26 cellular contexts compared by ENCODE assay signal in genomic region chr1:29986986-29987385, GRCh38.
DNase-seq lines count a peak whose midpoint lies in the region; ATAC-seq and TF ChIP-seq lines count a peak whose summit lies in the region.
"Had no signal": no experiment of that assay in that cellular context is flagged by ENCODE, and none has a peak within 500 bp of the region (broad histone marks: within the 10 kb centered on the region; RNA-seq: fewer than 3 reads in every experiment).

No MANE protein-coding gene starts in this region.

- H3K4me1 ChIP-seq in left ventricle myocardium inferior = no peaks in the 10 kb centered on the region
- H3K4me1 ChIP-seq in esophagus muscularis mucosa = no peaks in the 10 kb centered on the region
- H3K4me1 ChIP-seq in lower lobe of right lung = peaks cover 7% of the 10 kb centered on the region
- no peaks in the 10 kb centered on the region for H3K4me1 ChIP-seq in vagina
- H3K4me1 ChIP-seq: foreskin keratinocyte, parathyroid adenoma, SJSA1 had no signal

- H3K36me3 ChIP-seq in left ventricle myocardium inferior (no peaks in the 10 kb centered on the region), esophagus muscularis mucosa (no peaks in the 10 kb centered on the region), lower lobe of right lung (no peaks in the 10 kb centered on the region), vagina (no peaks in the 10 kb centered on the region)
- H3K36me3 ChIP-seq: heart right ventricle, SJSA1 had no signal

- TF ChIP-seq POLR2A in esophagus muscularis mucosa (IDR thresholded peaks at IDR 0.05; ENCODE audit: low read depth) (no peak), vagina (IDR thresholded peaks at IDR 0.05) (no peak)

- WGBS in esophagus muscularis mucosa = 25% methylated on average over 2 of the region's 2 CpGs

- H3K27ac ChIP-seq in left ventricle myocardium inferior (replicated peaks) = no peak overlapping the region
- H3K27ac ChIP-seq in esophagus muscularis mucosa (replicated peaks in 1 of 4) = no peak overlapping the region
- no peak overlapping the region for H3K27ac ChIP-seq in lower lobe of right lung
- H3K27ac ChIP-seq in vagina = no peak overlapping the region
- H3K27ac ChIP-seq: foreskin keratinocyte, heart right ventricle, parathyroid adenoma, SJSA1 had no signal

- DNase-seq in Right ventricle myocardium superior (no peak), left ventricle myocardium inferior (no peak), esophagus muscularis mucosa (ENCODE audit: extremely low spot score) (peak; percentile 86), lower lobe of right lung (no peak), vagina (ENCODE audit: extremely low spot score in 2 of 2) (peak; percentile 52 to 72), T-helper 2 cell (no peak)
- DNase-seq: activated CD4-positive, alpha-beta memory T cell treated with anti-CD3 and anti-CD28 coated beads for 36 hours; activated CD4-positive, CD25-positive, alpha-beta regulatory T cell treated with anti-CD3 and anti-CD28 coated beads, Interleukin-2, amount 50 U/mL, for 72 hours; anterior cingulate cortex; CD4-positive, alpha-beta memory T cell; cortex of kidney; DMS 273 treated with DMSO at 0.1 percent for 48 hours; foreskin keratinocyte; HCEC 1CT; heart right ventricle; NCI-H2081; NCI-H345; stimulated activated CD4-positive, alpha-beta T cell treated with anti-CD3 and anti-CD28 coated beads, Interleukin-4, amount 100 ng/mL, for 4 hours; stimulated activated naive B cell treated with anti-CD40 and anti-IgM and Interleukin-4, amounts not matched to agents 10 μg/mL and 1 μg/mL and 100 μg/mL, for 72 hours; T-helper 1 cell had no signal

- TF ChIP-seq CTCF in left ventricle myocardium inferior (IDR thresholded peaks at IDR 0.05; ENCODE audit: borderline replicate concordance) (no peak), esophagus muscularis mucosa (IDR thresholded peaks at IDR 0.05) (no peak), lower lobe of right lung (IDR thresholded peaks at IDR 0.05) (no peak), vagina (IDR thresholded peaks at IDR 0.05) (no peak)

- H3K4me3 ChIP-seq in left ventricle myocardium inferior (no peak overlapping the region), esophagus muscularis mucosa (no peak overlapping the region), lower lobe of right lung (no peak overlapping the region), vagina (no peak overlapping the region)
- H3K4me3 ChIP-seq: heart right ventricle, SJSA1 had no signal

- ATAC-seq in Right ventricle myocardium superior (ENCODE audit: poor library complexity) (peak; percentile 41), lower lobe of right lung (peak; percentile 35 to 69), HG02973 (IDR thresholded peaks at IDR 0.05; ENCODE audit: unreplicated experiment) (no peak), GM19452 (IDR thresholded peaks at IDR 0.05; ENCODE audit: unreplicated experiment) (no peak)
- ATAC-seq: activated naive CD4-positive, alpha-beta T cell treated with anti-CD3 and anti-CD28 coated beads, Interleukin-2, amount 50 U/mL, for 72 hours; esophagus mucosa; foreskin keratinocyte; stimulated activated naive B cell treated with anti-CD40 and anti-IgM and Interleukin-4, amounts not matched to agents 10 μg/mL and 1 μg/mL and 100 μg/mL, for 72 hours had no signal

- H3K27me3 ChIP-seq in left ventricle myocardium inferior (ENCODE audit: low read depth) (peaks cover 33% of the 10 kb centered on the region), esophagus muscularis mucosa (peaks cover 0 to 42% (median 0%) of the 10 kb centered on the region in 4 donors), lower lobe of right lung (ENCODE audit: low read depth) (peaks cover 10% of the 10 kb centered on the region), vagina (no peaks in the 10 kb centered on the region)
- H3K27me3 ChIP-seq: foreskin keratinocyte, SJSA1 had no signal

- H3K9me3 ChIP-seq in left ventricle myocardium inferior (replicated peaks) (no peaks in the 10 kb centered on the region), esophagus muscularis mucosa (no peaks in the 10 kb centered on the region), lower lobe of right lung (no peaks in the 10 kb centered on the region), vagina (no peaks in the 10 kb centered on the region)
- H3K9me3 ChIP-seq: heart right ventricle, SJSA1 had no signal

- intact Hi-C loops in Right ventricle myocardium superior (cut with DNase I) = no loop called here
- intact Hi-C loops in left ventricle myocardium inferior (cut with micrococcal nuclease) = no loop called here
- intact Hi-C loops in esophagus muscularis mucosa (cut with DNase I) = no loop called here
- intact Hi-C loops in lower lobe of right lung (cut with DNase I) = no loop called here
- intact Hi-C loops in vagina (cut with DNase I) = no loop called here

- no peak for TF ChIP-seq EP300 in esophagus muscularis mucosa (IDR thresholded peaks at IDR 0.05)

Comparison
In these comparisons a context has a peak if more than half of its experiments do, and no peak if none do; other contexts are left out.
1. ATAC-seq: peak in Right ventricle myocardium superior (single experiment) and lower lobe of right lung (2 of 2); none in HG02973 (single experiment) and GM19452 (single experiment).
2. DNase-seq: peak in esophagus muscularis mucosa (single experiment) and vagina (2 of 2); none in Right ventricle myocardium superior (single experiment), left ventricle myocardium inferior (single experiment), lower lobe of right lung (single experiment) and T-helper 2 cell (0 of 5).